In the genomic region with DNA sequence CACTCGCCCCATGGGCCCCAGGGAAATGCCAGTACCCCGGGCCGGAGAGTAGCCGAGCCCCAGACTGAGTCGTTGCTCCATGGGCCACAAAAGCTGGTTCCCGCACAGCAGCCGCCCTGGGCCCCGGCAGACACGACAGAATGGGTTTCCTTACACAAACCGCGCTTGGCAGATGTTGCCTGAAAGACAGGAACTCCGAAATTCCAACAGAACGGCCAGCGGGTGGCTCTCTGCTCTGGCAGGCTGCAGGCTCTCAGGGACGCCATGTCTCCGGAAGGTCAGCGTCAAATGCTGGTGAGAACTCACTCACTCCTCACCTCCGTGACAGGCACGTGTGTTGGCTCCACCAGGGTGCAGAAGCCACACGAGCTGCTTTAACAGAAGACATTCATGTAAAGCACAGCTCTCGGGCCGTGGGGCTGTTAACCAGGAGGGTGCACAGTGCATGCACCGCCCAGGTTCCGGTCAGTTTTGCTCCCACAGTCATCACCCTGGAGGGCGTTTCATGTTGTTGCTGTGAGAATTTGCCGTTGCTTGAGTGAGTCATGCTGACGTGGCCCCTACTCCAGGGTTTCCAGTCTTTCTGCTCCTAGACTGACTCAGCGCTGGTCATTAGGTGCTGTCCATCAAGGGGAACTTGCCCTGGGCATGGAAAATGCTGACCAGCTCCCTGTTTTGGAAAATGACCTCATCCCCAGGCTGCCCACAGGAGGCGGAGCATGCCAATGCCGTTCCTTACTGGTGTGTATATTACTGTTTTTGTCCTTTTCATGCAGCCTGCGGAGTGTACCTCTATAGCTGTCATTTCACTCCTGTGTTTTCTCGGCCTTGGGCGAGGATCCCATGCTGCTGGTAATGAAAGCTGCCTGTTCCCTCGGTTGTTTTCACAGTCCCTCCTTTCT, we compare ENCODE assay signal across 1 cellular context.
TF ChIP-seq lines count a peak whose summit lies in the region.

No MANE protein-coding gene starts in this region.

TF ChIP-seq in IMR-90, 13 proteins besides CTCF, POLR2A, EP300 and RAD21:
- TF ChIP-seq SMC3 (IDR thresholded peaks at IDR 0.05; ENCODE audit: low read depth, low read length) (no peak), MAZ (IDR thresholded peaks at IDR 0.05; ENCODE audit: borderline replicate concordance, low read depth, low read length) (peak; percentile 61; the same call in 1 of the 2 replicates), MXI1 (IDR thresholded peaks at IDR 0.05; ENCODE audit: borderline replicate concordance, low read depth, low read length) (peak; percentile 17; the same call in 1 of the 2 replicates), NFE2L2 (IDR thresholded peaks at IDR 0.05; ENCODE audit: low read depth, low read length) (peak; percentile 95), ELK1 (IDR thresholded peaks at IDR 0.05; ENCODE audit: borderline replicate concordance, low read depth, low read length) (no peak), FOS (IDR thresholded peaks at IDR 0.05; ENCODE audit: low read depth, low read length) (peak; percentile 100), MAFK (IDR thresholded peaks at IDR 0.05; ENCODE audit: low read depth, low read length) (peak; percentile 95), CEBPB (IDR thresholded peaks at IDR 0.05; ENCODE audit: low read depth, low read length) (peak; percentile 75), RCOR1 (IDR thresholded peaks at IDR 0.05; ENCODE audit: insufficient replicate concordance, low read length) (no peak), BHLHE40 (IDR thresholded peaks at IDR 0.05; ENCODE audit: low read depth, low read length) (peak; percentile 83), CHD1 (IDR thresholded peaks at IDR 0.05; ENCODE audit: low read depth, low read length) (no peak), RFX5 (IDR thresholded peaks at IDR 0.05; ENCODE audit: low read depth, low read length) (no peak)
- TF ChIP-seq, protein P1, sequence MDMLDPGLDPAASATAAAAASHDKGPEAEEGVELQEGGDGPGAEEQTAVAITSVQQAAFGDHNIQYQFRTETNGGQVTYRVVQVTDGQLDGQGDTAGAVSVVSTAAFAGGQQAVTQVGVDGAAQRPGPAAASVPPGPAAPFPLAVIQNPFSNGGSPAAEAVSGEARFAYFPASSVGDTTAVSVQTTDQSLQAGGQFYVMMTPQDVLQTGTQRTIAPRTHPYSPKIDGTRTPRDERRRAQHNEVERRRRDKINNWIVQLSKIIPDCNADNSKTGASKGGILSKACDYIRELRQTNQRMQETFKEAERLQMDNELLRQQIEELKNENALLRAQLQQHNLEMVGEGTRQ (IDR thresholded peaks at IDR 0.05; ENCODE audit: low read depth, low read length), result no peak
TF ChIP-seq in IMR-90: peak in this region for 7.
